Comparison of ENCODE assay signal across 3 cellular contexts in genomic region chr11:86645212-86645611, GRCh38. TPM values are rescaled to one million over a fixed set of nuclear protein-coding genes. Genes with fewer than 3 reads are reported as not detected.
"Had no signal": no experiment of that assay in that cellular context is flagged by ENCODE, and none has a peak within 500 bp of the region (broad histone marks: within the 10 kb centered on the region; RNA-seq: fewer than 3 reads in every experiment).

No MANE protein-coding gene starts in this region.

RNA-seq across cellular contexts. Expression of gene ME3, which starts 27.2 kb away (rescaled TPM):
- total RNA-seq: H4, HepG2, K562 had no signal
- polyA plus RNA-seq: HepG2, K562 had no signal
